ENCODE assay signal across 8 cellular contexts in genomic region chr7:1160665-1161010, GRCh38. TPM values are rescaled to one million over a fixed set of nuclear protein-coding genes. Genes with fewer than 3 reads are reported as not detected.
A peak's percentile ranks its signal among the peaks of the same experiment; 100 is the strongest.
DNase-seq lines count a peak whose midpoint lies in the region; ATAC-seq and TF ChIP-seq lines count a peak whose summit lies in the region.

No MANE protein-coding gene starts in this region.

- H3K27me3 Mint-ChIP-seq in stimulated activated naive B cell treated with anti-CD40 and anti-IgM and Interleukin-4, amounts not matched to agents 10 μg/mL and 1 μg/mL and 100 μg/mL, for 72 hours, result no peaks in the 10 kb centered on the region

- peaks cover 9 to 29% of the 10 kb centered on the region in 2 donors for H3K4me1 Mint-ChIP-seq in stimulated activated naive B cell treated with anti-CD40 and anti-IgM and Interleukin-4, amounts not matched to agents 10 μg/mL and 1 μg/mL and 100 μg/mL, for 72 hours

- H3K36me3 ChIP-seq in HUES48 (ENCODE audit: control insufficient read depth, insufficient read depth, low read length), result peaks cover 26% of the 10 kb centered on the region
- H3K36me3 ChIP-seq in ascending aorta, result peaks cover 14 to 27% of the 10 kb centered on the region in 2 donors
- H3K36me3 ChIP-seq in iPS-20b (ENCODE audit: insufficient read depth, low read depth, low read length), result peaks cover 28% of the 10 kb centered on the region

- peak overlapping the region; percentile 90 for H3K27ac ChIP-seq in HUES48 (ENCODE audit: low read depth, low read length)
- H3K27ac ChIP-seq in ascending aorta, result peak overlapping the region; percentile 87 to 96
- peak overlapping the region; percentile 91 for H3K27ac ChIP-seq in iPS-20b (ENCODE audit: low read length)

- H3K9me3 ChIP-seq in HUES48 (ENCODE audit: control insufficient read depth, insufficient read depth, low read length) (no peaks in the 10 kb centered on the region), ascending aorta (no peaks in the 10 kb centered on the region), iPS-20b (ENCODE audit: insufficient read depth, low read depth, low read length) (no peaks in the 10 kb centered on the region)

- peak; percentile 49 for DNase-seq in NCI-H146 (lab: John Stamatoyannopoulos, UW)
- DNase-seq in NCI-H146 treated with DMSO at 0.1 percent for 48 hours (lab: John Stamatoyannopoulos, UW; ENCODE audit: unreplicated experiment), result no peak
- no peak for DNase-seq in ascending aorta (ENCODE audit: low spot score in 2 of 2)
- no peak for DNase-seq in stimulated activated naive B cell treated with anti-CD40 and anti-IgM and Interleukin-4, amounts not matched to agents 10 μg/mL and 1 μg/mL and 100 μg/mL, for 72 hours
- DNase-seq in NCI-H128 (lab: John Stamatoyannopoulos, UW; ENCODE audit: unreplicated experiment), result no peak
- no peak for DNase-seq in SIG-M5 treated with dmso at 0.1 percent for 504 hours (lab: John Stamatoyannopoulos, UW; ENCODE audit: unreplicated experiment)

- intact Hi-C loops in ascending aorta (cut with DNase I), result loop anchor here (1.0 to 2.0 kb wide), 3 partner anchors 22 to 284 kb away; partner anchors contain the start of genes GET4 and GPR146

- H3K27ac Mint-ChIP-seq in stimulated activated naive B cell treated with anti-CD40 and anti-IgM and Interleukin-4, amounts not matched to agents 10 μg/mL and 1 μg/mL and 100 μg/mL, for 72 hours, result peak overlapping the region; percentile 95

- H3K27me3 ChIP-seq in HUES48 (ENCODE audit: control insufficient read depth, insufficient read depth, low read length) (no peaks in the 10 kb centered on the region), ascending aorta (no peaks in the 10 kb centered on the region), iPS-20b (ENCODE audit: insufficient read depth, low read length) (no peaks in the 10 kb centered on the region)

- peak overlapping the region; percentile 85 for H3K9ac ChIP-seq in HUES48 (ENCODE audit: low read depth, low read length)
- peak overlapping the region; percentile 97 for H3K9ac ChIP-seq in iPS-20b (ENCODE audit: low read depth, low read length)

- H3K4me3 ChIP-seq in HUES48 (ENCODE audit: low read depth, low read length), result peak overlapping the region; percentile 100
- H3K4me3 ChIP-seq in ascending aorta, result peak overlapping the region; percentile 88 to 96
- peak overlapping the region; percentile 89 for H3K4me3 ChIP-seq in iPS-20b (ENCODE audit: low read length)

- peak overlapping the region; percentile 88 to 89 for H3K4me3 Mint-ChIP-seq in stimulated activated naive B cell treated with anti-CD40 and anti-IgM and Interleukin-4, amounts not matched to agents 10 μg/mL and 1 μg/mL and 100 μg/mL, for 72 hours

- H3K4me1 ChIP-seq in HUES48 (ENCODE audit: control insufficient read depth, insufficient read depth, low read length) (no peaks in the 10 kb centered on the region), ascending aorta (peaks cover 0 to 15% of the 10 kb centered on the region in 2 donors), iPS-20b (ENCODE audit: insufficient read depth, low read length) (no peaks in the 10 kb centered on the region)

- no peaks in the 10 kb centered on the region for H3K9me3 Mint-ChIP-seq in stimulated activated naive B cell treated with anti-CD40 and anti-IgM and Interleukin-4, amounts not matched to agents 10 μg/mL and 1 μg/mL and 100 μg/mL, for 72 hours

- H3K36me3 Mint-ChIP-seq in stimulated activated naive B cell treated with anti-CD40 and anti-IgM and Interleukin-4, amounts not matched to agents 10 μg/mL and 1 μg/mL and 100 μg/mL, for 72 hours, result peaks cover 19 to 27% of the 10 kb centered on the region in 2 donors

- TF ChIP-seq CTCF in ascending aorta (IDR thresholded peaks at IDR 0.05), result no peak

- ATAC-seq in stimulated activated naive B cell treated with anti-CD40 and anti-IgM and Interleukin-4, amounts not matched to agents 10 μg/mL and 1 μg/mL and 100 μg/mL, for 72 hours (replicated peaks), result peak; percentile 14 to 44

RNA-seq across cellular contexts. Expression of gene ZFAND2A, which starts 0.6 kb away (rescaled TPM):
- 5.6 TPM for total RNA-seq in ascending aorta
